In genomic region chr1:81912383-81912782, GRCh38 we compare ENCODE assay signal across 21 cellular contexts.
DNase-seq lines count a peak whose midpoint lies in the region; ATAC-seq and TF ChIP-seq lines count a peak whose summit lies in the region.
"Had no signal": no experiment of that assay in that cellular context is flagged by ENCODE, and none has a peak within 500 bp of the region (broad histone marks: within the 10 kb centered on the region; RNA-seq: fewer than 3 reads in every experiment).

No MANE protein-coding gene starts in this region.

- H3K4me3 ChIP-seq in WERI-Rb-1 (ENCODE audit: low read depth, low read length), result no peak overlapping the region
- H3K4me3 ChIP-seq: gastroesophageal sphincter, stomach had no signal

- no peak for ATAC-seq in GM18505 (IDR thresholded peaks at IDR 0.05; ENCODE audit: unreplicated experiment)
- ATAC-seq: gastroesophageal sphincter, HCT116 had no signal

- H3K36me3 ChIP-seq in WERI-Rb-1, result peaks cover 12% of the 10 kb centered on the region

- peak overlapping the region; percentile 20 for H3K27ac Mint-ChIP-seq in type B pancreatic cell
- H3K27ac Mint-ChIP-seq: activated B cell treated with CpG ODN at 0.5 μM for 24 hours; activated CD4-positive, alpha-beta memory T cell treated with anti-CD3 and anti-CD28 coated beads for 36 hours; T-helper 2 cell treated with Interferon-gamma antibody and Interleukin-4, amounts not matched to agents 5 μg/mL and 100 μg/mL, for 36 hours had no signal

- H3K9me3 ChIP-seq in WERI-Rb-1 (ENCODE audit: severe bottlenecking), result no peaks in the 10 kb centered on the region
- H3K9me3 ChIP-seq: gastroesophageal sphincter, stomach had no signal

- TF ChIP-seq POLR2A in GM18505 (IDR thresholded peaks at IDR 0.05; ENCODE audit: borderline replicate concordance, extremely low read depth, insufficient read depth, insufficient read length), result no peak

- H3K27me3 Mint-ChIP-seq in type B pancreatic cell, result no peaks in the 10 kb centered on the region
- H3K27me3 Mint-ChIP-seq: activated B cell treated with CpG ODN at 0.5 μM for 24 hours; activated CD4-positive, alpha-beta memory T cell treated with anti-CD3 and anti-CD28 coated beads for 36 hours had no signal

- H3K4me3 Mint-ChIP-seq in type B pancreatic cell, result peak overlapping the region; percentile 2
- H3K4me3 Mint-ChIP-seq: activated B cell treated with CpG ODN at 0.5 μM for 24 hours; activated CD4-positive, alpha-beta memory T cell treated with anti-CD3 and anti-CD28 coated beads for 36 hours; nephron; T-helper 2 cell treated with Interferon-gamma antibody and Interleukin-4, amounts not matched to agents 5 μg/mL and 100 μg/mL, for 36 hours had no signal

- peak; percentile 29 for DNase-seq in NCI-H1436 (lab: John Stamatoyannopoulos, UW)
- DNase-seq in NCI-H1436 treated with DMSO at 0.1 percent for 48 hours (lab: John Stamatoyannopoulos, UW), result no peak
- peak; percentile 71 for DNase-seq in NCI-H2029 treated with DMSO at 0.1 percent for 48 hours (lab: John Stamatoyannopoulos, UW)
- DNase-seq in NCI-H748 treated with DMSO at 0.1 percent for 48 hours (lab: John Stamatoyannopoulos, UW), result peak; percentile 82
- no peak for DNase-seq in type B pancreatic cell (ENCODE audit: extremely low spot score, unreplicated experiment)
- no peak for DNase-seq in anterior cingulate cortex (lab: John Stamatoyannopoulos, UW)
- DNase-seq in WERI-Rb-1, result no peak
- DNase-seq: activated B cell treated with CpG ODN at 0.5 μM for 24 hours; activated CD4-positive, alpha-beta memory T cell treated with anti-CD3 and anti-CD28 coated beads for 36 hours; activated naive CD4-positive, alpha-beta T cell; amniotic stem cell; mesendoderm; NCI-H524 treated with DMSO at 0.1 percent for 48 hours; stimulated activated CD4-positive, alpha-beta T cell treated with anti-CD3 and anti-CD28 coated beads, Interleukin-4, amount 100 ng/mL, for 24 hours; stomach; trophoblast cell had no signal

- no peaks in the 10 kb centered on the region for H3K9me3 Mint-ChIP-seq in type B pancreatic cell
- H3K9me3 Mint-ChIP-seq: activated B cell treated with CpG ODN at 0.5 μM for 24 hours; activated CD4-positive, alpha-beta memory T cell treated with anti-CD3 and anti-CD28 coated beads for 36 hours; nephron; T-helper 2 cell treated with Interferon-gamma antibody and Interleukin-4, amounts not matched to agents 5 μg/mL and 100 μg/mL, for 36 hours had no signal

- peaks cover 11% of the 10 kb centered on the region for H3K4me1 Mint-ChIP-seq in type B pancreatic cell (ENCODE audit: unreplicated experiment)
- H3K4me1 Mint-ChIP-seq: activated B cell treated with CpG ODN at 0.5 μM for 24 hours had no signal

- peaks cover 31% of the 10 kb centered on the region for H3K36me3 Mint-ChIP-seq in type B pancreatic cell
- H3K36me3 Mint-ChIP-seq: activated CD4-positive, alpha-beta memory T cell treated with anti-CD3 and anti-CD28 coated beads for 36 hours had no signal

- no peaks in the 10 kb centered on the region for H3K27me3 ChIP-seq in WERI-Rb-1 (ENCODE audit: insufficient read depth, low read depth, severe bottlenecking)
- H3K27me3 ChIP-seq: gastroesophageal sphincter, stomach had no signal

- TF ChIP-seq CTCF in type B pancreatic cell (conservative IDR thresholded peaks at IDR 0.05), result no peak
- no peak for TF ChIP-seq CTCF in WERI-Rb-1 (IDR thresholded peaks at IDR 0.05; ENCODE audit: low read depth, low read length)

- H3K27ac ChIP-seq in WERI-Rb-1, result no peak overlapping the region
- H3K27ac ChIP-seq: gastroesophageal sphincter, stomach had no signal

Comparison
In these comparisons a context has a peak if more than half of its experiments do, and no peak if none do; other contexts are left out.
1. DNase-seq: peak in NCI-H1436 (single experiment), NCI-H2029 treated with DMSO at 0.1 percent for 48 hours (single experiment) and NCI-H748 treated with DMSO at 0.1 percent for 48 hours (single experiment); none in NCI-H1436 treated with DMSO at 0.1 percent for 48 hours (single experiment), type B pancreatic cell (single experiment), anterior cingulate cortex (0 of 58) and WERI-Rb-1 (single experiment).